ENCODE assay signal across 9 cellular contexts in the genomic region with DNA sequence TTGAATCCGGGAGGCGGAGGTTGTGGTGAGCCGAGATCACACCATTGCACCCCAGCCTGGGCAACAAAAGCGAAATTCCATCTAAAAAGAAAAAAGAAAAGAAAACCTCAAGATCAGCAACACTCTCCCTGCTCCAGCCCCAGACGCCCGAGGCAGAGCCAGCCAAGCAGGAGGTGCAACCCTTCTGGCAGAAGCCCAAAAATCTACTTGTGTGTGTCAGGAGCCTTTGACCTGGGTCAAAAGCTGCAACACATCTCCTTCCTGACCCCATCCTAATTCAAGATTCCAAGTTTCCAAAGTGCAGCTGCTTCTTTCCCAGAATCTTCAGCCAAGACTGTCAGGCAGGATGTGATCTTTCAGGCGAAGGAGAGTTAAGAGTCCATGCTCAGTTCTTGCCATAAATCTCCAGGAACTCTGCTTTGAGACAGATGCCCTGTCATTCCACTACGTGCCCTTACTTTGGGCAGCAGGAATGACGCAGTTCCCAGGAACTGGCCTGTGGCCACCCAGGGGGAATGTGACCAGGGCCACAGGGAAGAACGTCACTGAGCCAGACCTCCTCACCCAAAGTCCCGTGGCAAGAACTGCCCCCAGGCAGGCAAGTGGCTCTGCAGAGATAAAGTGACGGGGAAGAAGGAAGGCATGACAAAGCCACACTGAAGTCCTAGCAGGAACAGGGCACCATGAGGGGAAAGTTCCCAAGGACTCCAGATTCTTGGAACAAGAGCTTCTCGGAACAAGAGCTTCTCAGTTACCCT. TPM values are rescaled to one million over a fixed set of nuclear protein-coding genes. Genes with fewer than 3 reads are reported as not detected.
DNase-seq lines count a peak whose midpoint lies in the region; ATAC-seq and TF ChIP-seq lines count a peak whose summit lies in the region.
"Had no signal": no experiment of that assay in that cellular context is flagged by ENCODE, and none has a peak within 500 bp of the region (broad histone marks: within the 10 kb centered on the region; RNA-seq: fewer than 3 reads in every experiment).

No MANE protein-coding gene starts in this region.

- no peak overlapping the region for H2AFZ ChIP-seq in trophoblast cell (ENCODE audit: insufficient read depth, low read length, poor library complexity)

- H4K8ac ChIP-seq in trophoblast cell (ENCODE audit: low read depth, low read length) = no peak overlapping the region

- POLR2A ChIA-PET in CD4-positive, alpha-beta T cell (lab: Charles Lee) = interaction anchor here (1.0 to 3.5 kb wide), 13 partner anchors 7 to 39 kb away, joined by 3 to 15 read pairs (median 7); a partner anchor contains a TSS
- POLR2A ChIA-PET in activated B cell treated with CpG ODN at 0.5 μM for 24 hours (lab: Charles Lee) = interaction anchor here (0.7 to 3.0 kb wide), 13 partner anchors 14 to 95 kb away, joined by 3 to 20 read pairs (median 5); a partner anchor contains a TSS

- no peak overlapping the region for H2BK12ac ChIP-seq in trophoblast cell (ENCODE audit: low read length)

- H3K27me3 Mint-ChIP-seq in CD4-positive, alpha-beta T cell = no peaks in the 10 kb centered on the region
- no peaks in the 10 kb centered on the region for H3K27me3 Mint-ChIP-seq in activated B cell treated with CpG ODN at 0.5 μM for 24 hours

- peaks cover 9 to 25% of the 10 kb centered on the region in 2 experiments for H3K36me3 ChIP-seq in trophoblast cell (ENCODE audit: control insufficient read depth in 1 of 2, insufficient read depth in 2 of 2, low read length in 2 of 2)

- CTCF ChIA-PET in CD4-positive, alpha-beta T cell (lab: Charles Lee) = interaction anchor here (1.1 to 2.4 kb wide), 4 partner anchors 18 to 40 kb away, joined by 3 to 9 read pairs (median 6); a partner anchor contains a TSS
- CTCF ChIA-PET in activated B cell treated with CpG ODN at 0.5 μM for 24 hours (lab: Charles Lee) = interaction anchor here (1.1 to 2.2 kb wide), 3 partner anchors 21 to 112 kb away, joined by 4 to 13 read pairs (median 5); no protein-coding TSS in a partner anchor

- peaks cover 95% of the 10 kb centered on the region for H3K4me1 Mint-ChIP-seq in CD4-positive, alpha-beta T cell (ENCODE audit: low read depth)
- H3K4me1 Mint-ChIP-seq in activated B cell treated with CpG ODN at 0.5 μM for 24 hours = peaks cover 95% of the 10 kb centered on the region

- no peak overlapping the region for H4K12ac ChIP-seq in trophoblast cell (ENCODE audit: low read depth, low read length)

- H2BK120ac ChIP-seq in trophoblast cell (ENCODE audit: insufficient read depth, low read length, poor library complexity) = peak overlapping the region; percentile 11

- peaks cover 14% of the 10 kb centered on the region for H3K79me2 ChIP-seq in trophoblast cell (ENCODE audit: control insufficient read depth, insufficient read depth, low read length, poor library complexity)

- peaks cover 22% of the 10 kb centered on the region for H3K36me3 Mint-ChIP-seq in CD4-positive, alpha-beta T cell (ENCODE audit: low read depth)
- H3K36me3 Mint-ChIP-seq in activated B cell treated with CpG ODN at 0.5 μM for 24 hours (ENCODE audit: low read depth) = peaks cover 27% of the 10 kb centered on the region

- no peaks in the 10 kb centered on the region for H3K9me3 ChIP-seq in CD4-positive, alpha-beta T cell (ENCODE audit: control insufficient read depth, low read length)
- no peaks in the 10 kb centered on the region for H3K9me3 ChIP-seq in trophoblast cell (ENCODE audit: insufficient read depth, low read depth, low read length)

- H2BK5ac ChIP-seq in trophoblast cell (ENCODE audit: low read depth, low read length, poor library complexity) = peak overlapping the region; percentile 1

- peak overlapping the region; percentile 14 for H3K23ac ChIP-seq in trophoblast cell (ENCODE audit: low read length)

- no peak overlapping the region for H3K4me3 Mint-ChIP-seq in CD4-positive, alpha-beta T cell
- H3K4me3 Mint-ChIP-seq in activated B cell treated with CpG ODN at 0.5 μM for 24 hours = peak overlapping the region; percentile 66

- intact Hi-C loops in CD4-positive, alpha-beta T cell (cut with DNase I, micrococcal nuclease) = loop anchor here (1.0 to 2.0 kb wide), 2 partner anchors 16 to 21 kb away; no protein-coding TSS in a partner anchor
- intact Hi-C loops in activated B cell treated with CpG ODN at 0.5 μM for 24 hours (cut with micrococcal nuclease) = loop anchor here (1.0 kb wide), 5 partner anchors 17 to 85 kb away; a partner anchor contains a TSS
- intact Hi-C loops in Right ventricle myocardium superior (cut with DNase I) = no loop called here

- peak overlapping the region; percentile 94 for H3K27ac Mint-ChIP-seq in CD4-positive, alpha-beta T cell
- peak overlapping the region; percentile 91 for H3K27ac Mint-ChIP-seq in activated B cell treated with CpG ODN at 0.5 μM for 24 hours

- TF ChIP-seq CTCF in CD4-positive, alpha-beta T cell (IDR thresholded peaks at IDR 0.05) = no peak
- TF ChIP-seq CTCF in activated B cell treated with CpG ODN at 0.5 μM for 24 hours (IDR thresholded peaks at IDR 0.05) = no peak

- H3K27me3 ChIP-seq in CD4-positive, alpha-beta T cell (ENCODE audit: control insufficient read depth, insufficient read depth, low read length) = no peaks in the 10 kb centered on the region
- H3K27me3 ChIP-seq in trophoblast cell (ENCODE audit: insufficient read depth, low read length) = no peaks in the 10 kb centered on the region

- peak overlapping the region; percentile 34 for H3K14ac ChIP-seq in trophoblast cell (ENCODE audit: low read length)

- H2AK5ac ChIP-seq in trophoblast cell (ENCODE audit: low read length) = no peak overlapping the region

- H3K18ac ChIP-seq in trophoblast cell (ENCODE audit: low read length) = no peak overlapping the region

- peaks cover 9 to 17% of the 10 kb centered on the region in 2 experiments for H3K4me1 ChIP-seq in trophoblast cell (ENCODE audit: control insufficient read depth in 1 of 2, insufficient read depth in 2 of 2, low read length in 2 of 2)

- H3K4me3 ChIP-seq in trophoblast cell (ENCODE audit: low read depth, low read length) = peak overlapping the region; percentile 28

- no peak for TF ChIP-seq POLR2A in GM18505 (IDR thresholded peaks at IDR 0.05; ENCODE audit: borderline replicate concordance, extremely low read depth, insufficient read depth, insufficient read length)

- no peaks in the 10 kb centered on the region for H3K9me3 Mint-ChIP-seq in CD4-positive, alpha-beta T cell
- H3K9me3 Mint-ChIP-seq in activated B cell treated with CpG ODN at 0.5 μM for 24 hours = no peaks in the 10 kb centered on the region

- no peak overlapping the region for H3K4me2 ChIP-seq in trophoblast cell (ENCODE audit: low read length)

- H3K27ac ChIP-seq in CD4-positive, alpha-beta T cell (ENCODE audit: low read depth, low read length) = peak overlapping the region; percentile 46
- peak overlapping the region; percentile 54 for H3K27ac ChIP-seq in trophoblast cell (ENCODE audit: low read depth, low read length)

- DNase-seq in CD4-positive, alpha-beta T cell = no peak
- DNase-seq in activated B cell treated with CpG ODN at 0.5 μM for 24 hours (no peak), Right ventricle myocardium superior (peak; percentile 65), trophoblast cell (peak; percentile 95 to 96), NCI-H1105 treated with DMSO at 0.1 percent for 48 hours (lab: John Stamatoyannopoulos, UW) (no peak)
- DNase-seq: DMS153 had no signal

- WGBS in trophoblast cell (ENCODE audit: extremely low coverage, insufficient coverage, insufficient read length) = no CpG with 5 or more reads among the region's 13 CpGs

- no peak for ATAC-seq in CD4-positive, alpha-beta T cell (ENCODE audit: poor library complexity)
- ATAC-seq in activated B cell treated with CpG ODN at 0.5 μM for 24 hours (ENCODE audit: low read depth) (no peak), Right ventricle myocardium superior (ENCODE audit: poor library complexity) (peak; percentile 42), GM21737 (IDR thresholded peaks at IDR 0.05; ENCODE audit: unreplicated experiment) (no peak), GM18505 (IDR thresholded peaks at IDR 0.05; ENCODE audit: unreplicated experiment) (no peak), HG02571 (IDR thresholded peaks at IDR 0.05; ENCODE audit: unreplicated experiment) (no peak)

- peak overlapping the region; percentile 20 for H4K91ac ChIP-seq in trophoblast cell (ENCODE audit: low read depth, low read length)

- peaks cover 5% of the 10 kb centered on the region for H3K79me1 ChIP-seq in trophoblast cell (ENCODE audit: low read length)

- peak overlapping the region; percentile 70 for H3K4ac ChIP-seq in trophoblast cell (ENCODE audit: low read depth, low read length)

- no peak overlapping the region for H3K9ac ChIP-seq in trophoblast cell (ENCODE audit: low read length)

RNA-seq across cellular contexts. Expression of a gene that starts 39.4 kb away (rescaled TPM):
- total RNA-seq in CD4-positive, alpha-beta T cell = 10 to 100 TPM; 16.8 to 17.7 TPM
- total RNA-seq in activated B cell treated with CpG ODN at 0.5 μM for 24 hours (60.5 and 66.0 TPM in 2 replicates), Right ventricle myocardium superior (10.4 TPM)
- 163 and 169 TPM in 2 replicates for polyA plus RNA-seq in trophoblast cell (2013)

Comparison
In these comparisons a context has a peak if more than half of its experiments do, and no peak if none do; other contexts are left out.
1. DNase-seq: peak in Right ventricle myocardium superior (single experiment) and trophoblast cell (2 of 2); none in CD4-positive, alpha-beta T cell (0 of 10), activated B cell treated with CpG ODN at 0.5 μM for 24 hours (single experiment) and NCI-H1105 treated with DMSO at 0.1 percent for 48 hours (single experiment).